Comparison of ENCODE assay signal across 8 cellular contexts in genomic region chr15:100338971-100339444, GRCh38. TPM values are rescaled to one million over a fixed set of nuclear protein-coding genes. Genes with fewer than 3 reads are reported as not detected.
A peak's percentile ranks its signal among the peaks of the same experiment; 100 is the strongest.
DNase-seq lines count a peak whose midpoint lies in the region; ATAC-seq lines count a peak whose summit lies in the region.

No MANE protein-coding gene starts in this region.

- no peaks in the 10 kb centered on the region for H3K9me3 Mint-ChIP-seq in activated naive CD8-positive, alpha-beta T cell treated with anti-CD3 and anti-CD28 coated beads, Interleukin-2, amount 50 U/mL, for 24 hours

- peaks cover 31% of the 10 kb centered on the region for H3K4me1 Mint-ChIP-seq in activated naive CD8-positive, alpha-beta T cell treated with anti-CD3 and anti-CD28 coated beads, Interleukin-2, amount 50 U/mL, for 24 hours

- no peaks in the 10 kb centered on the region for H3K36me3 Mint-ChIP-seq in activated naive CD8-positive, alpha-beta T cell treated with anti-CD3 and anti-CD28 coated beads, Interleukin-2, amount 50 U/mL, for 24 hours (ENCODE audit: low read depth)

- ATAC-seq in HG03521 (IDR thresholded peaks at IDR 0.05; ENCODE audit: unreplicated experiment), result peak; percentile 31
- ATAC-seq in activated naive CD8-positive, alpha-beta T cell treated with anti-CD3 and anti-CD28 coated beads, Interleukin-2, amount 50 U/mL, for 24 hours, result peak; percentile 70
- peak; percentile 41 to 50 for ATAC-seq in left cardiac atrium
- no peak for ATAC-seq in GM19397 (IDR thresholded peaks at IDR 0.05; ENCODE audit: unreplicated experiment)

- DNase-seq in DMS 273 treated with DMSO at 0.1 percent for 48 hours (lab: John Stamatoyannopoulos, UW) (peak; percentile 4), RKO (ENCODE audit: low spot score) (peak; percentile 29), left cardiac atrium (peak; percentile 62), putamen (ENCODE audit: low spot score) (peak; percentile 45), NCI-H510A treated with DMSO at 0.1 percent for 48 hours (lab: John Stamatoyannopoulos, UW) (no peak)
- DNase-seq in activated naive CD8-positive, alpha-beta T cell treated with anti-CD3 and anti-CD28 coated beads, Interleukin-2, amount 50 U/mL, for 24 hours, result peak; percentile 53

- peaks cover 14% of the 10 kb centered on the region for H3K27me3 Mint-ChIP-seq in activated naive CD8-positive, alpha-beta T cell treated with anti-CD3 and anti-CD28 coated beads, Interleukin-2, amount 50 U/mL, for 24 hours

- no peak overlapping the region for H3K27ac Mint-ChIP-seq in activated naive CD8-positive, alpha-beta T cell treated with anti-CD3 and anti-CD28 coated beads, Interleukin-2, amount 50 U/mL, for 24 hours

- no peak overlapping the region for H3K4me3 Mint-ChIP-seq in activated naive CD8-positive, alpha-beta T cell treated with anti-CD3 and anti-CD28 coated beads, Interleukin-2, amount 50 U/mL, for 24 hours

- intact Hi-C loops in left cardiac atrium (cut with DNase I), result loop anchor here (5.0 to 10.0 kb wide), 4 partner anchors 132 to 384 kb away; no protein-coding TSS in a partner anchor

RNA-seq across cellular contexts. Expression of gene ADAMTS17, which starts 2.8 kb away (rescaled TPM):
- 1 to 10 TPM; 3.2 to 6.3 TPM for total RNA-seq in left cardiac atrium
